ENCODE assay signal across 18 cellular contexts in the genomic region with DNA sequence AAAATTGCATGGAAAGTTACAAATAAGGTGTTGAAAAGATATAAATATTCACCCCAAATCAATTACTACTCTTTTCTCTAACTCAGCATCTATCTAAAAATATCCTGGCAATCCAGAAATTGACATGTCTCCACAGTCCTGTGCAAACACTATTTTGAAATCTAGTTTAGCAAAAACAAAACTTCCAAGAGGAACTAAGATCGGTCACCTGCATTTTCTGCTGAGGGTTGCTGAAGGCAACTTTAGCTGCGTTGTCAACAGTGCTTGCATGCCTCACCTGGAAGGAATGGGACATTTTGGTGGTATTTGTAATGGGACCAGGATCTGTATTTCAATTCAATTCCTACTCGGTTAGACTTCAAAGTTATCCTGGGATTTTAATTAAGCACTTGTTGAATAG.
DNase-seq lines count a peak whose midpoint lies in the region; ATAC-seq, FAIRE-seq and TF ChIP-seq lines count a peak whose summit lies in the region.
"Had no signal": no experiment of that assay in that cellular context is flagged by ENCODE, and none has a peak within 500 bp of the region (broad histone marks: within the 10 kb centered on the region; RNA-seq: fewer than 3 reads in every experiment).

No MANE protein-coding gene starts in this region.

- no peak overlapping the region for H3K27ac Mint-ChIP-seq in natural killer cell treated with Interleukin-12 subunit alpha and Interleukin-12 subunit beta and Interleukin-15 and Interleukin-18, amount 100 ng/mL, for 72 hours

- no peaks in the 10 kb centered on the region for H3K36me3 Mint-ChIP-seq in natural killer cell treated with Interleukin-12 subunit alpha and Interleukin-12 subunit beta and Interleukin-15 and Interleukin-18, amount 100 ng/mL, for 72 hours

- no peak for TF ChIP-seq POLR2A in GM12891 (IDR thresholded peaks at IDR 0.05; ENCODE audit: low read depth, low read length)

- H3K4me1 Mint-ChIP-seq in natural killer cell treated with Interleukin-12 subunit alpha and Interleukin-12 subunit beta and Interleukin-15 and Interleukin-18, amount 100 ng/mL, for 72 hours (ENCODE audit: low read depth in 2 of 2) = no peaks in the 10 kb centered on the region

- H3K27me3 Mint-ChIP-seq in natural killer cell treated with Interleukin-12 subunit alpha and Interleukin-12 subunit beta and Interleukin-15 and Interleukin-18, amount 100 ng/mL, for 72 hours = peaks cover 6 to 14% of the 10 kb centered on the region in 2 donors

- H3K4me3 Mint-ChIP-seq in natural killer cell treated with Interleukin-12 subunit alpha and Interleukin-12 subunit beta and Interleukin-15 and Interleukin-18, amount 100 ng/mL, for 72 hours = no peak overlapping the region

- DNase-seq in GM12891 (ENCODE audit: insufficient read length, low spot score) = no peak
- no peak for DNase-seq in stimulated activated CD4-positive, alpha-beta T cell treated with anti-CD3 and anti-CD28 coated beads, Interleukin-4, amount 100 ng/mL, for 24 hours
- DNase-seq in natural killer cell treated with Interleukin-12 subunit alpha and Interleukin-12 subunit beta and Interleukin-15 and Interleukin-18, amount 100 ng/mL, for 72 hours (ENCODE audit: low spot score) = no peak
- DNase-seq in dedifferentiated amniotic fluid mesenchymal stem cell (ENCODE audit: extremely low spot score) = no peak
- DNase-seq: cerebellar nuclear complex, DMS79 treated with DMSO at 0.1 percent for 48 hours, foreskin keratinocyte, Karpas-422, mucosa of descending colon, NCI-H146, NCI-H510A, right cardiac atrium had no signal

- H3K9me3 Mint-ChIP-seq in natural killer cell treated with Interleukin-12 subunit alpha and Interleukin-12 subunit beta and Interleukin-15 and Interleukin-18, amount 100 ng/mL, for 72 hours = no peaks in the 10 kb centered on the region

- ATAC-seq in GM19455 (IDR thresholded peaks at IDR 0.05; ENCODE audit: unreplicated experiment) (peak; percentile 75), HG02759 (IDR thresholded peaks at IDR 0.05; ENCODE audit: unreplicated experiment) (peak; percentile 79), HG03571 (IDR thresholded peaks at IDR 0.05; ENCODE audit: unreplicated experiment) (peak; percentile 61), HG02840 (IDR thresholded peaks at IDR 0.05; ENCODE audit: low FRiP score, unreplicated experiment) (no peak)
- no peak for ATAC-seq in natural killer cell treated with Interleukin-12 subunit alpha and Interleukin-12 subunit beta and Interleukin-15 and Interleukin-18, amount 100 ng/mL, for 72 hours
- ATAC-seq: foreskin keratinocyte, left lobe of liver, mucosa of descending colon, right cardiac atrium had no signal

- no peak for FAIRE-seq in GM12891 (lab: Jason Lieb, UNC)
- FAIRE-seq: endothelial cell of umbilical vein had no signal

TF ChIP-seq in GM12891, 5 proteins besides CTCF, POLR2A, EP300 and RAD21:
- TF ChIP-seq POU2F2 (IDR thresholded peaks at IDR 0.05; ENCODE audit: low read depth, low read length) (no peak), SPI1 (IDR thresholded peaks at IDR 0.05; ENCODE audit: low read depth, low read length) (peak; percentile 74)

Comparison
In these comparisons a context has a peak if more than half of its experiments do, and no peak if none do; other contexts are left out.
1. ATAC-seq: peak in GM19455 (single experiment), HG02759 (single experiment) and HG03571 (single experiment); none in natural killer cell treated with Interleukin-12 subunit alpha and Interleukin-12 subunit beta and Interleukin-15 and Interleukin-18, amount 100 ng/mL, for 72 hours (0 of 2) and HG02840 (single experiment).